9 cellular contexts compared by ENCODE assay signal in the genomic region with DNA sequence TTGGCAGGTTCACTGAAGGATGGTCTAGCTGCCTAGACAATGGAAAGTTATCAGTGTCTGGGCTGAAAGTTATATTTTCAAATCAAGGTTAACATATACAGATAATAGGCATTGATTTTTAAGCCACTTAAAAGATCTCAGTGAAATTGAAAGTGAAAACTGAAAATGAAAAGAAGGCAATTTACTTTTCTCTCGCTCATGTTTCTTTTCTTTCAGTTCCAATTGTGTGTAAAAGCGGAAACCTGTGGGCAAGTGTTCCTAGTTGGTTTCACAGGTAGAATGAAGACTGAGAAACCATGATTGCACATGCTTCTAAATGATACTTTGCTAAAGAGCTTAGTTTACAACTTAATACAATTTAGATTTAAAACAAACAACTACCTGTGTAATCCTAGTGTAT.
DNase-seq lines count a peak whose midpoint lies in the region; ATAC-seq and TF ChIP-seq lines count a peak whose summit lies in the region.
"Had no signal": no experiment of that assay in that cellular context is flagged by ENCODE, and none has a peak within 500 bp of the region (broad histone marks: within the 10 kb centered on the region; RNA-seq: fewer than 3 reads in every experiment).

No MANE protein-coding gene starts in this region.

- no peak overlapping the region for H2AFZ ChIP-seq in KMS-11 (ENCODE audit: low read depth)

- no peaks in the 10 kb centered on the region for H3K9me3 ChIP-seq in right cardiac atrium (ENCODE audit: control insufficient read depth, low read length)

- H3K9me3 Mint-ChIP-seq in nephron progenitor cell, result no peaks in the 10 kb centered on the region

- DNase-seq in right cardiac atrium, result no peak
- DNase-seq in NCI-H146 treated with DMSO at 0.1 percent for 48 hours (lab: John Stamatoyannopoulos, UW; ENCODE audit: unreplicated experiment), result no peak
- DNase-seq in NCI-H2227 (lab: John Stamatoyannopoulos, UW; ENCODE audit: unreplicated experiment), result no peak
- no peak for DNase-seq in nephron progenitor cell
- DNase-seq: DND-41 had no signal

- no peaks in the 10 kb centered on the region for H4K20me1 ChIP-seq in KMS-11 (ENCODE audit: insufficient read depth)

- no peak overlapping the region for H3K4me3 ChIP-seq in KMS-11 (IDR thresholded peaks at IDR 0.05; ENCODE audit: insufficient read depth, low read depth, low read length)
- H3K4me3 ChIP-seq in right cardiac atrium (ENCODE audit: low read length), result no peak overlapping the region

- peaks cover 4% of the 10 kb centered on the region for H3K27me3 Mint-ChIP-seq in nephron progenitor cell (ENCODE audit: low read depth, poor library complexity)

- H3K79me2 ChIP-seq in KMS-11 (ENCODE audit: insufficient read depth, low read depth), result no peaks in the 10 kb centered on the region

- H3K36me3 Mint-ChIP-seq in nephron progenitor cell (ENCODE audit: low read depth), result no peaks in the 10 kb centered on the region

- peak; percentile 94 for ATAC-seq in GM18517 (IDR thresholded peaks at IDR 0.05; ENCODE audit: unreplicated experiment)
- peak; percentile 94 for ATAC-seq in GM19452 (IDR thresholded peaks at IDR 0.05; ENCODE audit: unreplicated experiment)
- ATAC-seq in HG02938 (IDR thresholded peaks at IDR 0.05; ENCODE audit: unreplicated experiment), result peak; percentile 94
- no peak for ATAC-seq in right cardiac atrium

- H3K27ac Mint-ChIP-seq in nephron progenitor cell, result no peak overlapping the region

- H3K27me3 ChIP-seq in KMS-11 (ENCODE audit: insufficient read depth, low read depth), result peaks cover 80% of the 10 kb centered on the region
- H3K27me3 ChIP-seq in right cardiac atrium (ENCODE audit: control insufficient read depth, insufficient read depth), result no peaks in the 10 kb centered on the region

- H3K36me3 ChIP-seq in KMS-11 (ENCODE audit: insufficient read depth), result no peaks in the 10 kb centered on the region

- no peak overlapping the region for H3K27ac ChIP-seq in KMS-11
- no peak overlapping the region for H3K27ac ChIP-seq in right cardiac atrium (ENCODE audit: low read length)

- intact Hi-C loops in right cardiac atrium (cut with DNase I), result no loop called here

- H3K4me2 ChIP-seq in KMS-11, result peak overlapping the region; percentile 19

- H3K4me1 ChIP-seq in KMS-11 (ENCODE audit: low read depth, poor library complexity, severe bottlenecking) (peaks cover 13% of the 10 kb centered on the region), right cardiac atrium (ENCODE audit: control insufficient read depth, insufficient read depth, low read length) (peaks cover 2% of the 10 kb centered on the region)

- H3K9ac ChIP-seq in KMS-11, result no peak overlapping the region

- whole genome bisulfite sequencing in right cardiac atrium, result 92% methylated on average over 2 of the region's 2 CpGs

- TF ChIP-seq CTCF in KMS-11 (conservative IDR thresholded peaks at IDR 0.05; ENCODE audit: low read depth, low read length) (no peak), nephron progenitor cell (IDR thresholded peaks at IDR 0.05) (no peak)

- H3K4me1 Mint-ChIP-seq in nephron progenitor cell, result no peaks in the 10 kb centered on the region

- H3K4me3 Mint-ChIP-seq in nephron progenitor cell, result no peak overlapping the region

Comparison
In these comparisons a context has a peak if more than half of its experiments do, and no peak if none do; other contexts are left out.
1. ATAC-seq: peak in GM18517 (single experiment), GM19452 (single experiment) and HG02938 (single experiment); none in right cardiac atrium (0 of 2).